ENCODE assay signal across 27 cellular contexts in genomic region chr2:13141315-13141714, GRCh38.
"Had no signal": no experiment of that assay in that cellular context is flagged by ENCODE, and none has a peak within 500 bp of the region (broad histone marks: within the 10 kb centered on the region; RNA-seq: fewer than 3 reads in every experiment).

No MANE protein-coding gene starts in this region.

- H3K27me3 ChIP-seq: suprapubic skin, testis, thyroid gland, tibial artery, tibial nerve, transverse colon, upper lobe of left lung, upper lobe of right lung, uterus, vagina had no signal

- H3K4me3 ChIP-seq: stomach, suprapubic skin, testis, thoracic aorta, thyroid gland, tibial artery, tibial nerve, transverse colon, upper lobe of left lung, upper lobe of right lung, uterus, vagina had no signal

- H3K4me1 ChIP-seq: stomach, suprapubic skin, testis, thyroid gland, tibial artery, tibial nerve, transverse colon, upper lobe of left lung, upper lobe of right lung, uterus, vagina had no signal

- ATAC-seq: stimulated activated effector memory CD8-positive, alpha-beta T cell treated with anti-CD3 and anti-CD28 coated beads, Interleukin-12 subunit alpha, Interleukin-12 subunit beta, amount 100 ng/mL, for 72 hours; stimulated activated memory B cell treated with anti-CD40 and anti-IgM and Interleukin-4, amounts not matched to agents 10 μg/mL and 1 μg/mL and 100 μg/mL, for 72 hours; stimulated activated naive B cell treated with anti-CD40 and anti-IgM and Interleukin-4, amounts not matched to agents 10 μg/mL and 1 μg/mL and 100 μg/mL, for 72 hours; stimulated activated naive CD8-positive, alpha-beta T cell treated with anti-CD3 and anti-CD28 coated beads, Interleukin-15, amount 100 ng/mL, for 72 hours; stimulated activated naive CD8-positive, alpha-beta T cell treated with anti-CD3 and anti-CD28 coated beads, Interleukin-15, Interleukin-2, amounts not matched to agents 100 U/mL and 50 U/mL, for 24 hours; upper lobe of right lung had no signal

- H3K27ac ChIP-seq: stomach, suprapubic skin, testis, thoracic aorta, thyroid gland, tibial artery, tibial nerve, transverse colon, upper lobe of left lung, upper lobe of right lung, uterus, vagina had no signal

- DNase-seq: stimulated activated CD4-positive, alpha-beta T cell treated with anti-CD3 and anti-CD28 coated beads, Interleukin-2, amount 100 ng/mL, for 48 hours; stimulated activated CD4-positive, alpha-beta T cell treated with anti-CD3 and anti-CD28 coated beads, Interleukin-4, amount 100 ng/mL, for 1 hour; stimulated activated CD4-positive, alpha-beta T cell treated with anti-CD3 and anti-CD28 coated beads, Interleukin-4, amount 100 ng/mL, for 24 hours; stimulated activated CD4-positive, alpha-beta T cell treated with anti-CD3 and anti-CD28 coated beads, Interleukin-4, amount 100 ng/mL, for 4 hours; stimulated activated CD8-positive, alpha-beta memory T cell treated with anti-CD3 and anti-CD28 coated beads, Interleukin-4, amount 100 ng/mL, for 48 hours; stimulated activated naive B cell treated with anti-CD40 and anti-IgM and Interleukin-4, amounts not matched to agents 10 μg/mL and 1 μg/mL and 100 μg/mL, for 72 hours; stimulated activated naive CD4-positive, alpha-beta T cell; stimulated activated naive CD4-positive, alpha-beta T cell treated with Interleukin-2 at 50 U/mL for 16 hours; stimulated activated naive CD8-positive, alpha-beta T cell treated with anti-CD3 and anti-CD28 coated beads, Interleukin-15, amount 100 ng/mL, for 72 hours; stimulated activated naive CD8-positive, alpha-beta T cell treated with anti-CD3 and anti-CD28 coated beads, Interleukin-15, Interleukin-2, amounts not matched to agents 100 U/mL and 50 U/mL, for 24 hours; stomach; substantia nigra; testis; thyroid gland; tibial artery; transverse colon; trophoblast cell; upper lobe of left lung; upper lobe of right lung; uterus had no signal

- FAIRE-seq: urothelium cell line had no signal

- H3K9me3 ChIP-seq: stomach, suprapubic skin, testis, thoracic aorta, thyroid gland, tibial artery, tibial nerve, transverse colon, upper lobe of left lung, upper lobe of right lung, uterus, vagina had no signal

- H3K36me3 ChIP-seq: stomach, suprapubic skin, thoracic aorta, thyroid gland, tibial artery, tibial nerve, transverse colon, upper lobe of left lung, upper lobe of right lung, uterus, vagina had no signal
